8 cellular contexts compared by ENCODE assay signal in genomic region chr19:10195199-10195519, GRCh38. TPM values are rescaled to one million over a fixed set of nuclear protein-coding genes. Genes with fewer than 3 reads are reported as not detected.
DNase-seq lines count a peak whose midpoint lies in the region; ATAC-seq, FAIRE-seq and TF ChIP-seq lines count a peak whose summit lies in the region.

No MANE protein-coding gene starts in this region.

- intact Hi-C loops in HCT116 (cut with micrococcal nuclease): loop anchor here (2.0 kb wide), 1 partner anchor 56 kb away; no protein-coding TSS in a partner anchor

- DNase-seq in A549 (ENCODE audit: low read depth in 1 of 2, low spot score in 1 of 2): no peak
- no peak for DNase-seq in HCT116 (ENCODE audit: low read depth, low spot score)
- DNase-seq in activated naive CD8-positive, alpha-beta T cell treated with anti-CD3 and anti-CD28 coated beads, Interleukin-2, amount 10 ng/mL, durations not matched to agents 7 days and 5 days: no peak
- DNase-seq in memory B cell (ENCODE audit: low spot score in 2 of 2): no peak
- no peak for DNase-seq in cerebellar cortex (ENCODE audit: low spot score)
- no peak for DNase-seq in glomerular visceral epithelial cell (ENCODE audit: extremely low spot score)
- DNase-seq in D721Med (ENCODE audit: insufficient read length, low spot score): no peak

- H3K27ac ChIP-seq in A549: peak overlapping the region; percentile 86 to 100
- peak overlapping the region; percentile 85 for H3K27ac ChIP-seq in HCT116 (ENCODE audit: low read depth, low read length)

- TF ChIP-seq RAD21 in A549 (conservative IDR thresholded peaks at IDR 0.05 in 1 of 2, IDR thresholded peaks at IDR 0.05 in 1 of 2) (no peak), HCT116 (IDR thresholded peaks at IDR 0.05; ENCODE audit: low read depth) (no peak)

- FAIRE-seq in A549 (lab: Jason Lieb, UNC) (no peak), D721Med (lab: Jason Lieb, UNC) (no peak)

- H3K9me3 ChIP-seq in A549: no peaks in the 10 kb centered on the region
- no peaks in the 10 kb centered on the region for H3K9me3 ChIP-seq in HCT116 (ENCODE audit: control insufficient read depth in 1 of 2, insufficient read depth in 1 of 2, low read depth in 1 of 2, low read length in 2 of 2)

- H3K9ac ChIP-seq in HCT116 (ENCODE audit: low read length): peak overlapping the region; percentile 96

- TF ChIP-seq CTCF in A549 (IDR thresholded peaks at IDR 0.05) (no peak), HCT116 (IDR thresholded peaks at IDR 0.05 in 2 of 3, conservative IDR thresholded peaks at IDR 0.05 in 1 of 3; ENCODE audit: borderline replicate concordance in 1 of 3, insufficient read depth in 1 of 3, low read depth in 2 of 3, low read length in 2 of 3) (no peak), D721Med (IDR thresholded peaks at IDR 0.05; ENCODE audit: insufficient read depth, missing control alignments) (no peak)

- POLR2A ChIA-PET in A549 (lab: Yijun Ruan, JAX) (no interaction called here), HCT116 (lab: Charles Lee) (interaction anchor here (1.8 kb wide), 1 partner anchor 11 kb away, joined by 5 read pairs; no protein-coding TSS in a partner anchor)
- POLR2A ChIA-PET in activated naive CD8-positive, alpha-beta T cell treated with anti-CD3 and anti-CD28 coated beads, Interleukin-2, amount 10 ng/mL, durations not matched to agents 7 days and 5 days (lab: Charles Lee): interaction anchor here (0.6 to 2.3 kb wide), 10 partner anchors 17 to 309 kb away, joined by 3 to 11 read pairs (median 5); partner anchors contain the start of genes MRPL4 and P2RY11

- no peaks in the 10 kb centered on the region for H3K27me3 ChIP-seq in HCT116 (ENCODE audit: insufficient read depth, low read length)

- peak overlapping the region; percentile 95 for H3K4me3 Mint-ChIP-seq in activated naive CD8-positive, alpha-beta T cell treated with anti-CD3 and anti-CD28 coated beads, Interleukin-2, amount 10 ng/mL, durations not matched to agents 7 days and 5 days
- H3K4me3 Mint-ChIP-seq in memory B cell: peak overlapping the region; percentile 95

- H2AFZ ChIP-seq in HCT116 (ENCODE audit: low read depth, low read length, poor library complexity, severe bottlenecking): no peak overlapping the region

- H3K36me3 ChIP-seq in HCT116 (ENCODE audit: control insufficient read depth in 1 of 2, insufficient read depth in 2 of 2, low read length in 2 of 2): peaks cover 4 to 12% of the 10 kb centered on the region in 2 experiments; a peak in 2 of 4 replicates

- H4K20me1 ChIP-seq in HCT116 (ENCODE audit: insufficient read depth): peaks cover 6% of the 10 kb centered on the region; the same call in 1 of the 2 replicates

- ATAC-seq in A549: peak; percentile 48 to 52; a peak in 5 of 6 replicates
- peak; percentile 21 for ATAC-seq in HCT116
- peak; percentile 28 for ATAC-seq in activated naive CD8-positive, alpha-beta T cell treated with anti-CD3 and anti-CD28 coated beads, Interleukin-2, amount 10 ng/mL, durations not matched to agents 7 days and 5 days (ENCODE audit: low read depth)
- peak; percentile 1 for ATAC-seq in memory B cell (ENCODE audit: low read depth)
- no peak for ATAC-seq in GM21576 (IDR thresholded peaks at IDR 0.05; ENCODE audit: unreplicated experiment)

- H3K4me2 ChIP-seq in A549 (peak overlapping the region; percentile 70), HCT116 (ENCODE audit: low read length) (peak overlapping the region; percentile 90)

- BruUV-seq in HCT116 (replicated peaks; lab: Mats Ljungman, UMichigan): TSS peak; percentile 94

- H3K4me1 Mint-ChIP-seq in activated naive CD8-positive, alpha-beta T cell treated with anti-CD3 and anti-CD28 coated beads, Interleukin-2, amount 10 ng/mL, durations not matched to agents 7 days and 5 days: peaks cover 28% of the 10 kb centered on the region
- peaks cover 24% of the 10 kb centered on the region for H3K4me1 Mint-ChIP-seq in memory B cell

- H3K27ac Mint-ChIP-seq in activated naive CD8-positive, alpha-beta T cell treated with anti-CD3 and anti-CD28 coated beads, Interleukin-2, amount 10 ng/mL, durations not matched to agents 7 days and 5 days: peak overlapping the region; percentile 94
- H3K27ac Mint-ChIP-seq in memory B cell: peak overlapping the region; percentile 88

- CTCF ChIA-PET in A549 (lab: Yijun Ruan, JAX) (interaction anchor here (0.7 to 1.1 kb wide), 3 partner anchors 12 to 55 kb away, joined by 3 to 5 read pairs (median 4); no protein-coding TSS in a partner anchor), HCT116 (lab: Charles Lee) (interaction anchor here (1.1 to 1.3 kb wide), 2 partner anchors 55 to 64 kb away, joined by 3 to 5 read pairs; no protein-coding TSS in a partner anchor)

- H3K4me1 ChIP-seq in A549: peaks cover 16% of the 10 kb centered on the region
- H3K4me1 ChIP-seq in HCT116 (ENCODE audit: control insufficient read depth in 1 of 2, insufficient read depth in 2 of 2, low read length in 2 of 2): peaks cover 11 to 16% of the 10 kb centered on the region in 2 experiments; a peak in 2 of 4 replicates

- RAD21 ChIA-PET in HCT116 (lab: Charles Lee; ENCODE audit: low non-redundant PET in 1 of 2, low total read pairs in 2 of 2, uncharacterized antibody in 2 of 2, unreplicated experiment in 2 of 2): interaction anchor here (0.6 to 1.1 kb wide), 3 partner anchors 32 to 55 kb away, joined by 4 to 5 read pairs (median 4); no protein-coding TSS in a partner anchor

- no peaks in the 10 kb centered on the region for H3K9me2 ChIP-seq in HCT116 (ENCODE audit: insufficient read depth)

- 29% methylated on average over 6 of the region's 6 CpGs for WGBS in A549 (ENCODE audit: missing lambda C conversion rate)

- no peak for TF ChIP-seq EP300 in A549 (IDR thresholded peaks at IDR 0.05)

- peaks cover 10% of the 10 kb centered on the region for H3K36me3 Mint-ChIP-seq in activated naive CD8-positive, alpha-beta T cell treated with anti-CD3 and anti-CD28 coated beads, Interleukin-2, amount 10 ng/mL, durations not matched to agents 7 days and 5 days
- peaks cover 2% of the 10 kb centered on the region for H3K36me3 Mint-ChIP-seq in memory B cell

- peaks cover 43% of the 10 kb centered on the region for H3K79me2 ChIP-seq in HCT116 (ENCODE audit: insufficient read depth, low read length)

- TF ChIP-seq POLR2A in A549 (IDR thresholded peaks at IDR 0.05; ENCODE audit: low read length) (no peak), HCT116 (IDR thresholded peaks at IDR 0.05; ENCODE audit: borderline replicate concordance, extremely low read depth, insufficient read depth, insufficient read length) (no peak)

- H3K9me3 Mint-ChIP-seq in activated naive CD8-positive, alpha-beta T cell treated with anti-CD3 and anti-CD28 coated beads, Interleukin-2, amount 10 ng/mL, durations not matched to agents 7 days and 5 days: no peaks in the 10 kb centered on the region
- no peaks in the 10 kb centered on the region for H3K9me3 Mint-ChIP-seq in memory B cell

- peak overlapping the region; percentile 84 for H3K4me3 ChIP-seq in A549
- peak overlapping the region; percentile 88 to 98 for H3K4me3 ChIP-seq in HCT116 (replicated peaks in 1 of 2; ENCODE audit: low read depth in 1 of 2, low read length in 2 of 2)

- no peaks in the 10 kb centered on the region for H3K27me3 Mint-ChIP-seq in activated naive CD8-positive, alpha-beta T cell treated with anti-CD3 and anti-CD28 coated beads, Interleukin-2, amount 10 ng/mL, durations not matched to agents 7 days and 5 days
- H3K27me3 Mint-ChIP-seq in memory B cell: no peaks in the 10 kb centered on the region

TF ChIP-seq in A549, 52 proteins besides CTCF, POLR2A, EP300 and RAD21 (continues in another document):
- TF ChIP-seq FOSB (CRISPR knock-in tag; IDR thresholded peaks at IDR 0.05): no peak
- no peak for TF ChIP-seq GATA3 (IDR thresholded peaks at IDR 0.05; ENCODE audit: borderline replicate concordance)
- no peak for TF ChIP-seq FOSL2 (IDR thresholded peaks at IDR 0.05)
- TF ChIP-seq FOSL2 (CRISPR knock-in tag; IDR thresholded peaks at IDR 0.05): no peak
- no peak for TF ChIP-seq ZC3H11A (IDR thresholded peaks at IDR 0.05)

TF ChIP-seq in HCT116, 20 proteins besides CTCF, POLR2A, EP300 and RAD21 (continues in another document):
- TF ChIP-seq MAX (IDR thresholded peaks at IDR 0.05) (no peak), SIN3A (IDR thresholded peaks at IDR 0.05; ENCODE audit: low read depth) (peak; percentile 11; the same call in 1 of the 2 replicates), POLR2AphosphoS5 (IDR thresholded peaks at IDR 0.05; ENCODE audit: low read depth, low read length) (no peak; the same call in 1 of the 2 replicates), ZFX (IDR thresholded peaks at IDR 0.05) (no peak)

RNA-seq across cellular contexts. Expression of gene DNMT1, which starts 0.4 kb away (rescaled TPM):
- polyA plus RNA-seq in A549 (2011; rRNA removed): 85.2 and 86.2 TPM in 2 replicates
- 71.1 and 74.6 TPM in 2 replicates for polyA plus RNA-seq in A549 (2012; cell fraction: cytosol; rRNA removed)
- 248 and 288 TPM in 2 replicates for polyA plus RNA-seq in A549 (2012; cell fraction: nucleus; rRNA removed)
- 85.2 to 90.5 TPM (median 86.3 TPM) in 3 replicates for polyA plus RNA-seq in A549 (2017; fragmentation: RNase III; extraction: RNeasy Plus Mini Kit Qiagen cat#74134 plus additional on column Dnase treatment)
- polyA minus RNA-seq in A549 (2011; rRNA and poly(A)+ RNA removed): 61.2 and 93.2 TPM in 2 replicates
- 235 TPM for total RNA-seq in HCT116 (2021; ENCODE audit: unreplicated experiment)
- 110 and 112 TPM in 2 replicates for polyA plus RNA-seq in HCT116 (2012)
- total RNA-seq in activated naive CD8-positive, alpha-beta T cell treated with anti-CD3 and anti-CD28 coated beads, Interleukin-2, amount 10 ng/mL, durations not matched to agents 7 days and 5 days: 100 to 1,000 TPM; 347 to 384 TPM

RNA-seq across cellular contexts. Expression of gene S1PR2, which starts 36.0 kb away (rescaled TPM):
- 0.72 and 0.85 TPM in 2 replicates for polyA plus RNA-seq in A549 (2011; rRNA removed)
- polyA plus RNA-seq in A549 (2012; cell fraction: cytosol; rRNA removed): 0.86 and 1.5 TPM in 2 replicates
- 0.95 and 1.4 TPM in 2 replicates for polyA plus RNA-seq in A549 (2012; cell fraction: nucleus; rRNA removed)
- 0.87 to 0.96 TPM (median 0.93 TPM) in 3 replicates for polyA plus RNA-seq in A549 (2017; fragmentation: RNase III; extraction: RNeasy Plus Mini Kit Qiagen cat#74134 plus additional on column Dnase treatment)
- polyA minus RNA-seq in A549 (2011; rRNA and poly(A)+ RNA removed): 2.2 and 2.8 TPM in 2 replicates
- 6.1 TPM for total RNA-seq in HCT116 (2021; ENCODE audit: unreplicated experiment)
- 3.8 and 3.9 TPM in 2 replicates for polyA plus RNA-seq in HCT116 (2012)
- 1 to 10 TPM; 6.4 to 7.1 TPM for total RNA-seq in activated naive CD8-positive, alpha-beta T cell treated with anti-CD3 and anti-CD28 coated beads, Interleukin-2, amount 10 ng/mL, durations not matched to agents 7 days and 5 days

RNA-seq across cellular contexts. Expression of gene MRPL4, which starts 56.9 kb away (rescaled TPM):
- 25.9 and 26.4 TPM in 2 replicates for polyA plus RNA-seq in A549 (2011; rRNA removed)
- polyA plus RNA-seq in A549 (2012; cell fraction: cytosol; rRNA removed): 155 and 187 TPM in 2 replicates
- polyA plus RNA-seq in A549 (2012; cell fraction: nucleus; rRNA removed): 156 and 201 TPM in 2 replicates
- 51.4 to 52.2 TPM (median 51.8 TPM) in 3 replicates for polyA plus RNA-seq in A549 (2017; fragmentation: RNase III; extraction: RNeasy Plus Mini Kit Qiagen cat#74134 plus additional on column Dnase treatment)
- 15.7 and 18.3 TPM in 2 replicates for polyA minus RNA-seq in A549 (2011; rRNA and poly(A)+ RNA removed)
- 146 TPM for total RNA-seq in HCT116 (2021; ENCODE audit: unreplicated experiment)
- 138 and 148 TPM in 2 replicates for polyA plus RNA-seq in HCT116 (2012)
- 10 to 100 TPM; 55.8 to 59.9 TPM for total RNA-seq in activated naive CD8-positive, alpha-beta T cell treated with anti-CD3 and anti-CD28 coated beads, Interleukin-2, amount 10 ng/mL, durations not matched to agents 7 days and 5 days
